ENCODE assay signal across 1 cellular context in the genomic region with DNA sequence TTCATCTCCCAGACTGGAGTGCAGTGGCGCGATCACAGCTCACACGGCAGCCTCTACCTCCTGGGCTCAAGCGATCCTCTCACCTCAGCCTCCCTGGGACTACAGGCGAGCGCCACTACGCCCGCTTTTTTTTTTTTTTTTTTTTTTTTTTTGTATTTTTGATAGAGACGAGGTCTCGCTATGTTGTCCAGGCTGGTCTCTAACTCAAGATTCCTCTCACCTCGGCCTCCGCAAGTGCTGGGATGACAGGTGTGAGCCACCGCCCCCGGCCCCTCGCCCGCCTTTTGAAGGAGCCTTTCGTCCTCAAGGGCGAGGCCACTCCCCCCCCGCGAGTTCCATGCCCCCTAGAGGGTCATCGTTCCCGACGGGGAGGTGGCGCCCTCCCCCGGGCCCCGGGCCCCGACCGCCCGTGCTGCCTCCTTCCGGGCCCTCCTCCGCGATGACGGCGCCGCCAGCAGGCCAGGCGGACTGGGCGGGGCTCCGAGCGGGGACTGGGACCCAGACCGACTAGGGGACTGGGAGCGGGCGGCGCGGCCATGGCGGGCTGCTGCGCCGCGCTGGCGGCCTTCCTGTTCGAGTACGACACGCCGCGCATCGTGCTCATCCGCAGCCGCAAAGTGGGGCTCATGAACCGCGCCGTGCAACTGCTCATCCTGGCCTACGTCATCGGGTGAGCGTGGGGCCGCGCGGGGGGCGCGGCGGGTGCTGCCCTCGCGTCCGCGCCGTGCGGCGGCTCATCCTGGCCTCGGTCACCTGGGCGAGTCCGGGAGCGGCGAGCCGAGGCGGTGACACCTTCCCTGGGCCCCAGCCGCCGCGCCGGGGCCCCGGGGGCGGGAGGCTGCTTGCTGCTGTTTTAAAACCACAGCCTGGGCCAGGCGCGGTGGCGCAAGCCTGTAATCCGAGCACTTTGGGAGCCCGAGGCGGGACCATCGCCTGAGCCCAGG.
TF ChIP-seq lines count a peak whose summit lies in the region.

A gene with protein sequence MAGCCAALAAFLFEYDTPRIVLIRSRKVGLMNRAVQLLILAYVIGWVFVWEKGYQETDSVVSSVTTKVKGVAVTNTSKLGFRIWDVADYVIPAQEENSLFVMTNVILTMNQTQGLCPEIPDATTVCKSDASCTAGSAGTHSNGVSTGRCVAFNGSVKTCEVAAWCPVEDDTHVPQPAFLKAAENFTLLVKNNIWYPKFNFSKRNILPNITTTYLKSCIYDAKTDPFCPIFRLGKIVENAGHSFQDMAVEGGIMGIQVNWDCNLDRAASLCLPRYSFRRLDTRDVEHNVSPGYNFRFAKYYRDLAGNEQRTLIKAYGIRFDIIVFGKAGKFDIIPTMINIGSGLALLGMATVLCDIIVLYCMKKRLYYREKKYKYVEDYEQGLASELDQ (plus strand): TSS at position 501 of the 944 bp plus-strand sequence. CDS start 36 bp downstream, at position 537.

TF ChIP-seq in GM12878, 131 proteins besides CTCF, POLR2A, EP300 and RAD21 (continued from another document and continues in another):
- TF ChIP-seq, protein P1, sequence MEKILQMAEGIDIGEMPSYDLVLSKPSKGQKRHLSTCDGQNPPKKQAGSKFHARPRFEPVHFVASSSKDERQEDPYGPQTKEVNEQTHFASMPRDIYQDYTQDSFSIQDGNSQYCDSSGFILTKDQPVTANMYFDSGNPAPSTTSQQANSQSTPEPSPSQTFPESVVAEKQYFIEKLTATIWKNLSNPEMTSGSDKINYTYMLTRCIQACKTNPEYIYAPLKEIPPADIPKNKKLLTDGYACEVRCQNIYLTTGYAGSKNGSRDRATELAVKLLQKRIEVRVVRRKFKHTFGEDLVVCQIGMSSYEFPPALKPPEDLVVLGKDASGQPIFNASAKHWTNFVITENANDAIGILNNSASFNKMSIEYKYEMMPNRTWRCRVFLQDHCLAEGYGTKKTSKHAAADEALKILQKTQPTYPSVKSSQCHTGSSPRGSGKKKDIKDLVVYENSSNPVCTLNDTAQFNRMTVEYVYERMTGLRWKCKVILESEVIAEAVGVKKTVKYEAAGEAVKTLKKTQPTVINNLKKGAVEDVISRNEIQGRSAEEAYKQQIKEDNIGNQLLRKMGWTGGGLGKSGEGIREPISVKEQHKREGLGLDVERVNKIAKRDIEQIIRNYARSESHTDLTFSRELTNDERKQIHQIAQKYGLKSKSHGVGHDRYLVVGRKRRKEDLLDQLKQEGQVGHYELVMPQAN (conservative IDR thresholded peaks at IDR 0.05): peak; percentile 78
- TF ChIP-seq, protein P2, sequence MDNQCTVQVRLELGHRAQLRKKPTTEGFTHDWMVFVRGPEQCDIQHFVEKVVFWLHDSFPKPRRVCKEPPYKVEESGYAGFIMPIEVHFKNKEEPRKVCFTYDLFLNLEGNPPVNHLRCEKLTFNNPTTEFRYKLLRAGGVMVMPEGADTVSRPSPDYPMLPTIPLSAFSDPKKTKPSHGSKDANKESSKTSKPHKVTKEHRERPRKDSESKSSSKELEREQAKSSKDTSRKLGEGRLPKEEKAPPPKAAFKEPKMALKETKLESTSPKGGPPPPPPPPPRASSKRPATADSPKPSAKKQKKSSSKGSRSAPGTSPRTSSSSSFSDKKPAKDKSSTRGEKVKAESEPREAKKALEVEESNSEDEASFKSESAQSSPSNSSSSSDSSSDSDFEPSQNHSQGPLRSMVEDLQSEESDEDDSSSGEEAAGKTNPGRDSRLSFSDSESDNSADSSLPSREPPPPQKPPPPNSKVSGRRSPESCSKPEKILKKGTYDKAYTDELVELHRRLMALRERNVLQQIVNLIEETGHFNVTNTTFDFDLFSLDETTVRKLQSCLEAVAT (IDR thresholded peaks at IDR 0.05): peak; percentile 94
- TF ChIP-seq STAT1 (conservative IDR thresholded peaks at IDR 0.05): 0 out of 2 replicates have a peak, but pooled peaks have one; percentile 23
- TF ChIP-seq LARP7 (IDR thresholded peaks at IDR 0.05): peak; percentile 97
- TF ChIP-seq, protein P3, sequence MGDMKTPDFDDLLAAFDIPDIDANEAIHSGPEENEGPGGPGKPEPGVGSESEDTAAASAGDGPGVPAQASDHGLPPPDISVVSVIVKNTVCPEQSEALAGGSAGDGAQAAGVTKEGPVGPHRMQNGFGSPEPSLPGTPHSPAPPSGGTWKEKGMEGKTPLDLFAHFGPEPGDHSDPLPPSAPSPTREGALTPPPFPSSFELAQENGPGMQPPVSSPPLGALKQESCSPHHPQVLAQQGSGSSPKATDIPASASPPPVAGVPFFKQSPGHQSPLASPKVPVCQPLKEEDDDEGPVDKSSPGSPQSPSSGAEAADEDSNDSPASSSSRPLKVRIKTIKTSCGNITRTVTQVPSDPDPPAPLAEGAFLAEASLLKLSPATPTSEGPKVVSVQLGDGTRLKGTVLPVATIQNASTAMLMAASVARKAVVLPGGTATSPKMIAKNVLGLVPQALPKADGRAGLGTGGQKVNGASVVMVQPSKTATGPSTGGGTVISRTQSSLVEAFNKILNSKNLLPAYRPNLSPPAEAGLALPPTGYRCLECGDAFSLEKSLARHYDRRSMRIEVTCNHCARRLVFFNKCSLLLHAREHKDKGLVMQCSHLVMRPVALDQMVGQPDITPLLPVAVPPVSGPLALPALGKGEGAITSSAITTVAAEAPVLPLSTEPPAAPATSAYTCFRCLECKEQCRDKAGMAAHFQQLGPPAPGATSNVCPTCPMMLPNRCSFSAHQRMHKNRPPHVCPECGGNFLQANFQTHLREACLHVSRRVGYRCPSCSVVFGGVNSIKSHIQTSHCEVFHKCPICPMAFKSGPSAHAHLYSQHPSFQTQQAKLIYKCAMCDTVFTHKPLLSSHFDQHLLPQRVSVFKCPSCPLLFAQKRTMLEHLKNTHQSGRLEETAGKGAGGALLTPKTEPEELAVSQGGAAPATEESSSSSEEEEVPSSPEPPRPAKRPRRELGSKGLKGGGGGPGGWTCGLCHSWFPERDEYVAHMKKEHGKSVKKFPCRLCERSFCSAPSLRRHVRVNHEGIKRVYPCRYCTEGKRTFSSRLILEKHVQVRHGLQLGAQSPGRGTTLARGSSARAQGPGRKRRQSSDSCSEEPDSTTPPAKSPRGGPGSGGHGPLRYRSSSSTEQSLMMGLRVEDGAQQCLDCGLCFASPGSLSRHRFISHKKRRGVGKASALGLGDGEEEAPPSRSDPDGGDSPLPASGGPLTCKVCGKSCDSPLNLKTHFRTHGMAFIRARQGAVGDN (IDR thresholded peaks at IDR 0.05): peak; percentile 96
- no peak for TF ChIP-seq FOXM1 (IDR thresholded peaks at IDR 0.05; ENCODE audit: low read depth, low read length)
- TF ChIP-seq, protein P4, sequence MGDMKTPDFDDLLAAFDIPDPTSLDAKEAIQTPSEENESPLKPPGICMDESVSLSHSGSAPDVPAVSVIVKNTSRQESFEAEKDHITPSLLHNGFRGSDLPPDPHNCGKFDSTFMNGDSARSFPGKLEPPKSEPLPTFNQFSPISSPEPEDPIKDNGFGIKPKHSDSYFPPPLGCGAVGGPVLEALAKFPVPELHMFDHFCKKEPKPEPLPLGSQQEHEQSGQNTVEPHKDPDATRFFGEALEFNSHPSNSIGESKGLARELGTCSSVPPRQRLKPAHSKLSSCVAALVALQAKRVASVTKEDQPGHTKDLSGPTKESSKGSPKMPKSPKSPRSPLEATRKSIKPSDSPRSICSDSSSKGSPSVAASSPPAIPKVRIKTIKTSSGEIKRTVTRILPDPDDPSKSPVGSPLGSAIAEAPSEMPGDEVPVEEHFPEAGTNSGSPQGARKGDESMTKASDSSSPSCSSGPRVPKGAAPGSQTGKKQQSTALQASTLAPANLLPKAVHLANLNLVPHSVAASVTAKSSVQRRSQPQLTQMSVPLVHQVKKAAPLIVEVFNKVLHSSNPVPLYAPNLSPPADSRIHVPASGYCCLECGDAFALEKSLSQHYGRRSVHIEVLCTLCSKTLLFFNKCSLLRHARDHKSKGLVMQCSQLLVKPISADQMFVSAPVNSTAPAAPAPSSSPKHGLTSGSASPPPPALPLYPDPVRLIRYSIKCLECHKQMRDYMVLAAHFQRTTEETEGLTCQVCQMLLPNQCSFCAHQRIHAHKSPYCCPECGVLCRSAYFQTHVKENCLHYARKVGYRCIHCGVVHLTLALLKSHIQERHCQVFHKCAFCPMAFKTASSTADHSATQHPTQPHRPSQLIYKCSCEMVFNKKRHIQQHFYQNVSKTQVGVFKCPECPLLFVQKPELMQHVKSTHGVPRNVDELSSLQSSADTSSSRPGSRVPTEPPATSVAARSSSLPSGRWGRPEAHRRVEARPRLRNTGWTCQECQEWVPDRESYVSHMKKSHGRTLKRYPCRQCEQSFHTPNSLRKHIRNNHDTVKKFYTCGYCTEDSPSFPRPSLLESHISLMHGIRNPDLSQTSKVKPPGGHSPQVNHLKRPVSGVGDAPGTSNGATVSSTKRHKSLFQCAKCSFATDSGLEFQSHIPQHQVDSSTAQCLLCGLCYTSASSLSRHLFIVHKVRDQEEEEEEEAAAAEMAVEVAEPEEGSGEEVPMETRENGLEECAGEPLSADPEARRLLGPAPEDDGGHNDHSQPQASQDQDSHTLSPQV (IDR thresholded peaks at IDR 0.05): 0 out of 2 replicates have a peak, but pooled peaks have one; percentile 11
- TF ChIP-seq ZNF384 (IDR thresholded peaks at IDR 0.05; ENCODE audit: borderline replicate concordance, low read depth, low read length): peak; percentile 76
- TF ChIP-seq SREBF2 (IDR thresholded peaks at IDR 0.05; ENCODE audit: low read length): no peak
- TF ChIP-seq MEF2B (IDR thresholded peaks at IDR 0.05; ENCODE audit: partially characterized antibody, poor library complexity, severe bottlenecking): peak; percentile 51
- peak; percentile 2 for TF ChIP-seq SP1 (IDR thresholded peaks at IDR 0.05; ENCODE audit: low read depth, low read length)
- TF ChIP-seq, protein P5, sequence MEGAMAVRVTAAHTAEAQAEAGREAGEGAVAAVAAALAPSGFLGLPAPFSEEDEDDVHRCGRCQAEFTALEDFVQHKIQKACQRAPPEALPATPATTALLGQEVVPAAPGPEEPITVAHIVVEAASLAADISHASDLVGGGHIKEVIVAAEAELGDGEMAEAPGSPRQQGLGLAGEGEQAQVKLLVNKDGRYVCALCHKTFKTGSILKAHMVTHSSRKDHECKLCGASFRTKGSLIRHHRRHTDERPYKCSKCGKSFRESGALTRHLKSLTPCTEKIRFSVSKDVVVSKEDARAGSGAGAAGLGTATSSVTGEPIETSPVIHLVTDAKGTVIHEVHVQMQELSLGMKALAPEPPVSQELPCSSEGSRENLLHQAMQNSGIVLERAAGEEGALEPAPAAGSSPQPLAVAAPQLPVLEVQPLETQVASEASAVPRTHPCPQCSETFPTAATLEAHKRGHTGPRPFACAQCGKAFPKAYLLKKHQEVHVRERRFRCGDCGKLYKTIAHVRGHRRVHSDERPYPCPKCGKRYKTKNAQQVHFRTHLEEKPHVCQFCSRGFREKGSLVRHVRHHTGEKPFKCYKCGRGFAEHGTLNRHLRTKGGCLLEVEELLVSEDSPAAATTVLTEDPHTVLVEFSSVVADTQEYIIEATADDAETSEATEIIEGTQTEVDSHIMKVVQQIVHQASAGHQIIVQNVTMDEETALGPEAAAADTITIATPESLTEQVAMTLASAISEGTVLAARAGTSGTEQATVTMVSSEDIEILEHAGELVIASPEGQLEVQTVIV (IDR thresholded peaks at IDR 0.05; ENCODE audit: borderline replicate concordance, partially characterized antibody): peak; percentile 81
- peak; percentile 90 for TF ChIP-seq POLR2AphosphoS5 (IDR thresholded peaks at IDR 0.05; ENCODE audit: low read length)
- TF ChIP-seq, protein P6, sequence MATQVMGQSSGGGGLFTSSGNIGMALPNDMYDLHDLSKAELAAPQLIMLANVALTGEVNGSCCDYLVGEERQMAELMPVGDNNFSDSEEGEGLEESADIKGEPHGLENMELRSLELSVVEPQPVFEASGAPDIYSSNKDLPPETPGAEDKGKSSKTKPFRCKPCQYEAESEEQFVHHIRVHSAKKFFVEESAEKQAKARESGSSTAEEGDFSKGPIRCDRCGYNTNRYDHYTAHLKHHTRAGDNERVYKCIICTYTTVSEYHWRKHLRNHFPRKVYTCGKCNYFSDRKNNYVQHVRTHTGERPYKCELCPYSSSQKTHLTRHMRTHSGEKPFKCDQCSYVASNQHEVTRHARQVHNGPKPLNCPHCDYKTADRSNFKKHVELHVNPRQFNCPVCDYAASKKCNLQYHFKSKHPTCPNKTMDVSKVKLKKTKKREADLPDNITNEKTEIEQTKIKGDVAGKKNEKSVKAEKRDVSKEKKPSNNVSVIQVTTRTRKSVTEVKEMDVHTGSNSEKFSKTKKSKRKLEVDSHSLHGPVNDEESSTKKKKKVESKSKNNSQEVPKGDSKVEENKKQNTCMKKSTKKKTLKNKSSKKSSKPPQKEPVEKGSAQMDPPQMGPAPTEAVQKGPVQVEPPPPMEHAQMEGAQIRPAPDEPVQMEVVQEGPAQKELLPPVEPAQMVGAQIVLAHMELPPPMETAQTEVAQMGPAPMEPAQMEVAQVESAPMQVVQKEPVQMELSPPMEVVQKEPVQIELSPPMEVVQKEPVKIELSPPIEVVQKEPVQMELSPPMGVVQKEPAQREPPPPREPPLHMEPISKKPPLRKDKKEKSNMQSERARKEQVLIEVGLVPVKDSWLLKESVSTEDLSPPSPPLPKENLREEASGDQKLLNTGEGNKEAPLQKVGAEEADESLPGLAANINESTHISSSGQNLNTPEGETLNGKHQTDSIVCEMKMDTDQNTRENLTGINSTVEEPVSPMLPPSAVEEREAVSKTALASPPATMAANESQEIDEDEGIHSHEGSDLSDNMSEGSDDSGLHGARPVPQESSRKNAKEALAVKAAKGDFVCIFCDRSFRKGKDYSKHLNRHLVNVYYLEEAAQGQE (IDR thresholded peaks at IDR 0.05; ENCODE audit: low read depth, low read length): no peak
- peak; percentile 70 to 91; a peak in 3 of 4 replicates for TF ChIP-seq BHLHE40 (IDR thresholded peaks at IDR 0.05; ENCODE audit: borderline replicate concordance in 1 of 2, low read depth in 2 of 2, low read length in 1 of 2)
- TF ChIP-seq, protein P7, sequence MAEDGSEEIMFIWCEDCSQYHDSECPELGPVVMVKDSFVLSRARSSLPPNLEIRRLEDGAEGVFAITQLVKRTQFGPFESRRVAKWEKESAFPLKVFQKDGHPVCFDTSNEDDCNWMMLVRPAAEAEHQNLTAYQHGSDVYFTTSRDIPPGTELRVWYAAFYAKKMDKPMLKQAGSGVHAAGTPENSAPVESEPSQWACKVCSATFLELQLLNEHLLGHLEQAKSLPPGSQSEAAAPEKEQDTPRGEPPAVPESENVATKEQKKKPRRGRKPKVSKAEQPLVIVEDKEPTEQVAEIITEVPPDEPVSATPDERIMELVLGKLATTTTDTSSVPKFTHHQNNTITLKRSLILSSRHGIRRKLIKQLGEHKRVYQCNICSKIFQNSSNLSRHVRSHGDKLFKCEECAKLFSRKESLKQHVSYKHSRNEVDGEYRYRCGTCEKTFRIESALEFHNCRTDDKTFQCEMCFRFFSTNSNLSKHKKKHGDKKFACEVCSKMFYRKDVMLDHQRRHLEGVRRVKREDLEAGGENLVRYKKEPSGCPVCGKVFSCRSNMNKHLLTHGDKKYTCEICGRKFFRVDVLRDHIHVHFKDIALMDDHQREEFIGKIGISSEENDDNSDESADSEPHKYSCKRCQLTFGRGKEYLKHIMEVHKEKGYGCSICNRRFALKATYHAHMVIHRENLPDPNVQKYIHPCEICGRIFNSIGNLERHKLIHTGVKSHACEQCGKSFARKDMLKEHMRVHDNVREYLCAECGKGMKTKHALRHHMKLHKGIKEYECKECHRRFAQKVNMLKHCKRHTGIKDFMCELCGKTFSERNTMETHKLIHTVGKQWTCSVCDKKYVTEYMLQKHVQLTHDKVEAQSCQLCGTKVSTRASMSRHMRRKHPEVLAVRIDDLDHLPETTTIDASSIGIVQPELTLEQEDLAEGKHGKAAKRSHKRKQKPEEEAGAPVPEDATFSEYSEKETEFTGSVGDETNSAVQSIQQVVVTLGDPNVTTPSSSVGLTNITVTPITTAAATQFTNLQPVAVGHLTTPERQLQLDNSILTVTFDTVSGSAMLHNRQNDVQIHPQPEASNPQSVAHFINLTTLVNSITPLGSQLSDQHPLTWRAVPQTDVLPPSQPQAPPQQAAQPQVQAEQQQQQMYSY (CRISPR knock-in tag; IDR thresholded peaks at IDR 0.05): no peak
- no peak for TF ChIP-seq HDGF (IDR thresholded peaks at IDR 0.05)
- peak; percentile 80 for TF ChIP-seq CREM (IDR thresholded peaks at IDR 0.05; ENCODE audit: low read depth)
- peak; percentile 24; the same call in 1 of the 2 replicates for TF ChIP-seq NBN (IDR thresholded peaks at IDR 0.05)
- TF ChIP-seq ZNF24 (IDR thresholded peaks at IDR 0.05): peak; percentile 46; the same call in 1 of the 2 replicates
- TF ChIP-seq CEBPB (IDR thresholded peaks at IDR 0.05; ENCODE audit: borderline replicate concordance in 1 of 2, low read depth in 2 of 2, low read length in 2 of 2): no peak
- TF ChIP-seq RUNX3 (IDR thresholded peaks at IDR 0.05; ENCODE audit: low read length): 0 out of 2 replicates have a peak, but pooled peaks have one; percentile 55
